8 cellular contexts compared by ENCODE assay signal in genomic region chr1:32539584-32540571, GRCh38. TPM values are rescaled to one million over a fixed set of nuclear protein-coding genes. Genes with fewer than 3 reads are reported as not detected.
DNase-seq lines count a peak whose midpoint lies in the region; ATAC-seq, FAIRE-seq and TF ChIP-seq lines count a peak whose summit lies in the region.

No MANE protein-coding gene starts in this region.

- no peak overlapping the region for H3K27ac Mint-ChIP-seq in CD8-positive, alpha-beta T cell

- in situ Hi-C loops in gastrocnemius medialis (cut with MboI; ENCODE audit: low sequenced_read_pairs in 4 of 4) = no loop called here

- intact Hi-C loops in CD8-positive, alpha-beta T cell (cut with DNase I, micrococcal nuclease) = no loop called here
- intact Hi-C loops in gastrocnemius medialis (cut with DNase I; ENCODE audit: low total_unique reads) = loop anchor here (2.0 to 5.0 kb wide), 2 partner anchors 39 to 93 kb away; no protein-coding TSS in a partner anchor

- H3K27me3 ChIP-seq in CD8-positive, alpha-beta T cell (ENCODE audit: insufficient read depth, low read length) = peaks cover 15% of the 10 kb centered on the region
- H3K27me3 ChIP-seq in bronchial epithelial cell (ENCODE audit: control insufficient read depth, insufficient read depth, low read length) (no peaks in the 10 kb centered on the region), gastrocnemius medialis (no peaks in the 10 kb centered on the region)

- H3K36me3 Mint-ChIP-seq in CD8-positive, alpha-beta T cell = peaks cover 4% of the 10 kb centered on the region

- peaks cover 10% of the 10 kb centered on the region for H3K4me1 Mint-ChIP-seq in CD8-positive, alpha-beta T cell (ENCODE audit: low read depth)

- H3K9me3 ChIP-seq in CD8-positive, alpha-beta T cell (ENCODE audit: low read length) = no peaks in the 10 kb centered on the region
- H3K9me3 ChIP-seq in HEK293 (ENCODE audit: control insufficient read depth, insufficient read depth, low read depth, low read length) (no peaks in the 10 kb centered on the region), gastrocnemius medialis (no peaks in the 10 kb centered on the region)

- peak overlapping the region; percentile 78 for H3K4me3 Mint-ChIP-seq in CD8-positive, alpha-beta T cell

- H3K27ac ChIP-seq in CD8-positive, alpha-beta T cell (ENCODE audit: low read depth, low read length) = no peak overlapping the region
- H3K27ac ChIP-seq in HEK293 (ENCODE audit: extremely low read depth, low read depth, low read length) (peak overlapping the region; percentile 69), RWPE1 (peak overlapping the region; percentile 91), gastrocnemius medialis (peak overlapping the region; percentile 51 to 80 (median 75))

- TF ChIP-seq CTCF in CD8-positive, alpha-beta T cell (IDR thresholded peaks at IDR 0.05) = no peak
- TF ChIP-seq CTCF in HEK293 (tag by site-specific recombination; IDR thresholded peaks at IDR 0.05) (no peak), RWPE1 (conservative IDR thresholded peaks at IDR 0.05; ENCODE audit: low read depth) (no peak), bronchial epithelial cell (IDR thresholded peaks at IDR 0.05; ENCODE audit: insufficient read depth, low read length, severe bottlenecking) (no peak), gastrocnemius medialis (IDR thresholded peaks at IDR 0.05 in 4 of 5, conservative IDR thresholded peaks at IDR 0.05 in 1 of 5) (peak in 1 of 5 experiments; percentile 20)

- TF ChIP-seq POLR2A in gastrocnemius medialis (IDR thresholded peaks at IDR 0.05) (no peak), GM18505 (IDR thresholded peaks at IDR 0.05; ENCODE audit: borderline replicate concordance, extremely low read depth, insufficient read depth, insufficient read length) (no peak)

- CTCF ChIA-PET in CD8-positive, alpha-beta T cell (lab: Charles Lee) = no interaction called here
- CTCF ChIA-PET in HEK293 (lab: Yijun Ruan, JAX) (interaction anchor here (0.6 to 1.0 kb wide), 2 partner anchors 72 to 106 kb away, joined by 4 to 5 read pairs; no protein-coding TSS in a partner anchor), RWPE1 (lab: Yijun Ruan, JAX) (interaction anchor here (0.9 kb wide), 1 partner anchor 19 kb away, joined by 5 read pairs; no protein-coding TSS in a partner anchor)

- no peak for FAIRE-seq in bronchial epithelial cell (lab: Jason Lieb, UNC)

- peaks cover 62% of the 10 kb centered on the region for H3K27me3 Mint-ChIP-seq in CD8-positive, alpha-beta T cell (ENCODE audit: low read depth)

- H3K4me1 ChIP-seq in CD8-positive, alpha-beta T cell (ENCODE audit: insufficient read depth, low read length) = peaks cover 3% of the 10 kb centered on the region
- peaks cover 9% of the 10 kb centered on the region for H3K4me1 ChIP-seq in HEK293 (ENCODE audit: control insufficient read depth, insufficient read depth, low read length)
- H3K4me1 ChIP-seq in gastrocnemius medialis = no peaks in the 10 kb centered on the region

- POLR2A ChIA-PET in CD8-positive, alpha-beta T cell (lab: Charles Lee) = no interaction called here
- POLR2A ChIA-PET in HEK293 (lab: Yijun Ruan, JAX) = interaction anchor here (0.5 to 1.6 kb wide), 3 partner anchors 8 to 111 kb away, joined by 3 to 7 read pairs (median 3); partner anchors contain the start of gene RBBP4
- POLR2A ChIA-PET in RWPE1 (lab: Yijun Ruan, JAX; ENCODE audit: low non-redundant PET) = interaction anchor here (0.5 kb wide), 1 partner anchor 35 kb away, joined by 3 read pairs; no protein-coding TSS in a partner anchor

- H3K36me3 ChIP-seq in CD8-positive, alpha-beta T cell (ENCODE audit: insufficient read depth, low read length) = no peaks in the 10 kb centered on the region
- H3K36me3 ChIP-seq in HEK293 (ENCODE audit: control insufficient read depth in 2 of 2, insufficient read depth in 1 of 2, low read length in 2 of 2) (no peaks in the 10 kb centered on the region), bronchial epithelial cell (ENCODE audit: control insufficient read depth, insufficient read depth, low read length) (no peaks in the 10 kb centered on the region), gastrocnemius medialis (no peaks in the 10 kb centered on the region)

- no peak overlapping the region for H3K4me3 ChIP-seq in CD8-positive, alpha-beta T cell (ENCODE audit: low read depth, low read length)
- H3K4me3 ChIP-seq in HEK293 (ENCODE audit: low read depth, low read length) (peak overlapping the region; percentile 57), bronchial epithelial cell (ENCODE audit: low read depth, low read length) (peak overlapping the region; percentile 62), gastrocnemius medialis (peak overlapping the region; percentile 41 to 67 (median 63))

- peak in 1 of 7 experiments; percentile 4 for DNase-seq in CD8-positive, alpha-beta T cell
- peak; percentile 34 for DNase-seq in RWPE1 (ENCODE audit: low spot score)
- peak; percentile 42 for DNase-seq in bronchial epithelial cell (ENCODE audit: low read depth)
- DNase-seq in iPS-NIHi11 (ENCODE audit: low spot score) = peak; percentile 80
- DNase-seq in gastrocnemius medialis = no peak

- ATAC-seq in CD8-positive, alpha-beta T cell = peak; percentile 29
- peak; percentile 60 to 62 for ATAC-seq in gastrocnemius medialis
- no peak for ATAC-seq in HG03175 (IDR thresholded peaks at IDR 0.05; ENCODE audit: unreplicated experiment)
- ATAC-seq in GM18505 (IDR thresholded peaks at IDR 0.05; ENCODE audit: unreplicated experiment) = no peak

- no peaks in the 10 kb centered on the region for H3K9me3 Mint-ChIP-seq in CD8-positive, alpha-beta T cell

TF ChIP-seq in HEK293, 187 proteins besides CTCF, POLR2A, EP300 and RAD21 (continues in another document):
- peak; percentile 38; the same call in 1 of the 2 replicates for TF ChIP-seq ZNF561 (tag by site-specific recombination; IDR thresholded peaks at IDR 0.05; ENCODE audit: borderline replicate concordance)
- no peak for TF ChIP-seq SETDB1 (IDR thresholded peaks at IDR 0.05; ENCODE audit: insufficient read length, low read length)
- no peak for TF ChIP-seq ZNF248 (tag by site-specific recombination; IDR thresholded peaks at IDR 0.05)
- TF ChIP-seq ZFHX2 (tag by site-specific recombination; conservative IDR thresholded peaks at IDR 0.05) = no peak
- TF ChIP-seq ZNF585B (tag by site-specific recombination; IDR thresholded peaks at IDR 0.05) = no peak
- no peak for TF ChIP-seq ZBTB7A (tag by site-specific recombination; IDR thresholded peaks at IDR 0.05; ENCODE audit: low read depth)
- no peak for TF ChIP-seq KLF1 (tag by site-specific recombination; IDR thresholded peaks at IDR 0.05)
- peak; percentile 16; the same call in 1 of the 2 replicates for TF ChIP-seq ZNF660 (tag by site-specific recombination; IDR thresholded peaks at IDR 0.05)
- no peak for TF ChIP-seq ZNF621 (tag by site-specific recombination; IDR thresholded peaks at IDR 0.05)
- TF ChIP-seq ZNF501 (tag by site-specific recombination; IDR thresholded peaks at IDR 0.05) = 0 out of 2 replicates have a peak, but pooled peaks have one; percentile 44
- no peak for TF ChIP-seq YY2 (tag by site-specific recombination; IDR thresholded peaks at IDR 0.05)
- TF ChIP-seq ZBTB48 (tag by site-specific recombination; IDR thresholded peaks at IDR 0.05) = no peak
- peak; percentile 38 for TF ChIP-seq ZBTB26 (tag by site-specific recombination; optimal IDR thresholded peaks at IDR 0.05)
- TF ChIP-seq ZNF76 (tag by site-specific recombination; IDR thresholded peaks at IDR 0.05; ENCODE audit: borderline replicate concordance, low read depth) = no peak
- TF ChIP-seq SP2 (tag by site-specific recombination; IDR thresholded peaks at IDR 0.05) = peak; percentile 29; the same call in 1 of the 2 replicates
- TF ChIP-seq SP7 (tag by site-specific recombination; IDR thresholded peaks at IDR 0.05) = peak; percentile 12; the same call in 1 of the 2 replicates
- peak; percentile 85 for TF ChIP-seq ZBTB8A (tag by site-specific recombination; IDR thresholded peaks at IDR 0.05)
- TF ChIP-seq ZSCAN4 (tag by site-specific recombination; IDR thresholded peaks at IDR 0.05) = no peak
- TF ChIP-seq ZNF2 (tag by site-specific recombination; IDR thresholded peaks at IDR 0.05) = no peak
- peak; percentile 36; the same call in 1 of the 2 replicates for TF ChIP-seq ZNF600 (tag by site-specific recombination; IDR thresholded peaks at IDR 0.05)
- no peak for TF ChIP-seq ZNF658 (tag by site-specific recombination; IDR thresholded peaks at IDR 0.05)
- TF ChIP-seq ZSCAN30 (tag by site-specific recombination; IDR thresholded peaks at IDR 0.05) = 0 out of 2 replicates have a peak, but pooled peaks have one; percentile 15
- TF ChIP-seq ZNF133 (tag by site-specific recombination; IDR thresholded peaks at IDR 0.05) = no peak
- no peak for TF ChIP-seq ZNF37A (tag by site-specific recombination; IDR thresholded peaks at IDR 0.05)
- TF ChIP-seq ZNF132 (tag by site-specific recombination; IDR thresholded peaks at IDR 0.05; ENCODE audit: borderline replicate concordance) = no peak

RNA-seq across cellular contexts. Expression of gene ZBTB8A, which starts 0.7 kb away (rescaled TPM):
- not detected for total RNA-seq in CD8-positive, alpha-beta T cell
- total RNA-seq in bronchial epithelial cell (6.8 and 9.5 TPM in 2 replicates), gastrocnemius medialis (1 to 10 TPM; 2.5 to 5.2 (median 3.9) TPM)

Comparison
In these comparisons a context has a peak if more than half of its experiments do, and no peak if none do; other contexts are left out.
1. ATAC-seq: peak in CD8-positive, alpha-beta T cell (single experiment) and gastrocnemius medialis (2 of 2); none in HG03175 (single experiment) and GM18505 (single experiment).
2. DNase-seq: peak in RWPE1 (single experiment), bronchial epithelial cell (single experiment) and iPS-NIHi11 (single experiment); none in gastrocnemius medialis (0 of 2).